In the genomic region with DNA sequence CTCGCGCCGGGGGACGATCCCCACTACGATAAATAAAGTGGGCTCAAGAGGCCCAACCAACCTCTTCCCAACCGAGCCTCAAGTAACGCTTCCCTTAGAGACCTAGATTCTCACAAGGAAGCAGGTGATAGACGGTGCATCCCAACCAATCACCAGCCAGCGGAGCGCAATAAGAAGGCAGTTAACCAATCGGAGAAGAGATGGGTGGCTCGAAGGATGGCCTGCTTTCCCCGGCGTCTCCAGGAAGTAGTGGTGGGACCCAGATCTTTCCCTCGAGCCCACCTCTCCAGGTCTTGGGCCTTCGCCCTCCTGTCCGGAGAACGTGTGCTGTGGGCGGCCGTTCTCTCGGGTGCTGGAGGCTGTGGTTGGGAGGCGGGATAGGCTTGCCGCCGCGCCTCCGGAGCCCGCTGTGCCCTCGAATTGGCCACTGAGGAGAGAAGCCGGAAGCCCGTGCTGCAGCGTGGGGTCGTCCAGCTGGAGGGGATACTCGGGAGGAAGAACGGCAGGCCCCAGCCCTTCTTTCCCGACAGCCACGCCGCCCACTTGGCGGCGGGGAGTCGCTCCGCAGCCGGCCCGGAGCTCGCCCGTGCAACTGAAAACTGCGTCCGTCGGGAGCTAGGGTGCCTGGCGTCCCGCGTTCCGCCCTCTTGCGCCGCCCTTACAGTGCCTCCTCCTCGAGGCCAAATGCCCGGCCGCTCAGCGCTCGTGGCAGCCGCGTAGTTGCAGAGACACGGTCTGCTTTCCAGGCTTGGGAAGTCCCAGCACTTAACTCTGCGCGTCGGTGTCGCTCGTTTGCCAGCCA, we compare ENCODE assay signal across 8 cellular contexts. TPM values are rescaled to one million over a fixed set of nuclear protein-coding genes. Genes with fewer than 3 reads are reported as not detected.
A peak's percentile ranks its signal among the peaks of the same experiment; 100 is the strongest.
DNase-seq lines count a peak whose midpoint lies in the region; ATAC-seq and TF ChIP-seq lines count a peak whose summit lies in the region.

A gene (minus strand): TSS at position 594 of the 802 bp plus-strand sequence. CDS start 2,665 bp downstream, outside the sequence.

- peaks cover 17% of the 10 kb centered on the region for H3K4me1 ChIP-seq in mammary epithelial cell (ENCODE audit: insufficient read depth, low read length)
- no peaks in the 10 kb centered on the region; the same call in 1 of the 2 replicates for H3K4me1 ChIP-seq in iPS-20b (ENCODE audit: insufficient read depth, low read length)

- intact Hi-C loops in mammary epithelial cell (cut with micrococcal nuclease), result loop anchor here (1.0 to 5.0 kb wide), 2 partner anchors 32 to 1875 kb away; a partner anchor contains a TSS

- no peaks in the 10 kb centered on the region for H4K20me1 ChIP-seq in mammary epithelial cell (ENCODE audit: insufficient read depth, low read length)

- in situ Hi-C loops in mammary epithelial cell (cut with MboI; ENCODE audit: low sequenced_read_pairs in 2 of 2), result no loop called here

- H3K9ac ChIP-seq in mammary epithelial cell (ENCODE audit: insufficient read depth, low read length) (peak within 1 kb of the TSS; percentile 85), iPS-20b (ENCODE audit: low read depth, low read length) (peak within 1 kb of the TSS; percentile 96)

- CTCF ChIA-PET in AG04449 (lab: Yijun Ruan, JAX) (interaction anchor here (1.1 to 2.5 kb wide), 6 partner anchors 14 to 476 kb away, joined by 3 to 10 read pairs (median 3); no protein-coding TSS in a partner anchor), mammary epithelial cell (lab: Charles Lee; ENCODE audit: low non-redundant PET) (interaction anchor here (0.6 kb wide), 1 partner anchor 477 kb away, joined by 3 read pairs; no protein-coding TSS in a partner anchor)

- ATAC-seq in GM18873 (IDR thresholded peaks at IDR 0.05; ENCODE audit: low FRiP score, unreplicated experiment) (peak; percentile 95), HG03139 (IDR thresholded peaks at IDR 0.05; ENCODE audit: unreplicated experiment) (peak; percentile 92)

- H3K79me2 ChIP-seq in mammary epithelial cell (ENCODE audit: insufficient read depth, low read length), result peaks cover 32% of the 10 kb centered on the region

- peak within 1 kb of the TSS; percentile 85 for H3K4me2 ChIP-seq in mammary epithelial cell (ENCODE audit: insufficient read depth, low read depth, low read length)

- peak within 1 kb of the TSS; percentile 95 for H2AFZ ChIP-seq in mammary epithelial cell (ENCODE audit: low read depth, low read length)

- H3K36me3 ChIP-seq in WERI-Rb-1 (peaks cover 45% of the 10 kb centered on the region), mammary epithelial cell (ENCODE audit: insufficient read depth, low read length) (peaks cover 24% of the 10 kb centered on the region), iPS-20b (ENCODE audit: insufficient read depth, low read depth, low read length) (peaks cover 37% of the 10 kb centered on the region)

- dilution Hi-C loops in mammary epithelial cell (cut with HindIII; ENCODE audit: low sequenced_read_pairs), result no loop called here

- no peaks in the 10 kb centered on the region for H3K9me3 ChIP-seq in WERI-Rb-1 (ENCODE audit: severe bottlenecking)
- H3K9me3 ChIP-seq in mammary epithelial cell (replicated peaks; ENCODE audit: insufficient read depth, low read length), result no peaks in the 10 kb centered on the region
- H3K9me3 ChIP-seq in iPS-20b (ENCODE audit: insufficient read depth, low read depth, low read length), result no peaks in the 10 kb centered on the region

- TF ChIP-seq CTCF in AG04449 (IDR thresholded peaks at IDR 0.05; ENCODE audit: insufficient read depth, low read length, missing control alignments) (no peak), WERI-Rb-1 (IDR thresholded peaks at IDR 0.05; ENCODE audit: low read depth, low read length) (peak; percentile 33; the same call in 1 of the 2 replicates), mammary epithelial cell (conservative IDR thresholded peaks at IDR 0.05 in 1 of 2, IDR thresholded peaks at IDR 0.05 in 1 of 2; ENCODE audit: extremely low read depth in 1 of 2, insufficient read depth in 1 of 2, low read depth in 1 of 2, low read length in 2 of 2) (no peak)

- H3K4me3 ChIP-seq in AG04449 (ENCODE audit: low read depth, low read length) (peak within 1 kb of the TSS; percentile 90), WERI-Rb-1 (ENCODE audit: low read depth, low read length) (peak within 1 kb of the TSS; percentile 89), mammary epithelial cell (replicated peaks in 1 of 3; ENCODE audit: insufficient read depth in 1 of 3, low read depth in 2 of 3, low read length in 3 of 3) (peak within 1 kb of the TSS; percentile 82 to 87 (median 86)), iPS-20b (ENCODE audit: low read length) (peak within 1 kb of the TSS; percentile 84), skin epidermis (peak within 1 kb of the TSS; percentile 56 to 98 (median 91))

- H3K27ac ChIP-seq in WERI-Rb-1 (peak within 1 kb of the TSS; percentile 98), mammary epithelial cell (ENCODE audit: insufficient read depth, low read depth, low read length) (peak within 1 kb of the TSS; percentile 79), iPS-20b (ENCODE audit: low read length) (peak within 1 kb of the TSS; percentile 91), skin epidermis (peak within 1 kb of the TSS; percentile 92 to 100 (median 99))

- DNase-seq in AG04449 (ENCODE audit: low read depth, low spot score) (peak; percentile 96), NCI-H2227 (lab: John Stamatoyannopoulos, UW; ENCODE audit: unreplicated experiment) (peak; percentile 95), WERI-Rb-1 (peak; percentile 99), mammary epithelial cell (peak; percentile 99)

- BruUV-seq in mammary epithelial cell (replicated peaks; lab: Mats Ljungman, UMichigan), result TSS peak; percentile 54

- WGBS in mammary epithelial cell (ENCODE audit: low coverage, missing lambda C conversion rate), result under 1% methylated on average over 30 of the region's 67 CpGs

- no peaks in the 10 kb centered on the region for H3K27me3 ChIP-seq in WERI-Rb-1 (ENCODE audit: insufficient read depth, low read depth, severe bottlenecking)
- no peaks in the 10 kb centered on the region for H3K27me3 ChIP-seq in mammary epithelial cell (ENCODE audit: insufficient read depth, low read length)
- peaks cover 7% of the 10 kb centered on the region; the same call in 1 of the 2 replicates for H3K27me3 ChIP-seq in iPS-20b (ENCODE audit: insufficient read depth, low read length)

- POLR2A ChIA-PET in AG04449 (lab: Yijun Ruan, JAX), result interaction anchor here (0.6 to 2.0 kb wide), 11 partner anchors 9 to 275 kb away, joined by 3 to 7 read pairs (median 4); no protein-coding TSS in a partner anchor

RNA-seq across cellular contexts. Expression of the gene that starts here (rescaled TPM):
- total RNA-seq in mammary epithelial cell, result 10 to 100 TPM; 57.8 to 63.5 TPM
- 22.7 TPM for polyA plus RNA-seq in mammary epithelial cell
- 70.8 TPM for polyA minus RNA-seq in mammary epithelial cell

Comparison
In these comparisons a context has a peak if more than half of its experiments do, and no peak if none do; other contexts are left out.
1. Peak in every context shown above with its lines: DNase-seq, ATAC-seq, H3K4me3 ChIP-seq and H3K27ac ChIP-seq.